8 cellular contexts compared by ENCODE assay signal in the genomic region with DNA sequence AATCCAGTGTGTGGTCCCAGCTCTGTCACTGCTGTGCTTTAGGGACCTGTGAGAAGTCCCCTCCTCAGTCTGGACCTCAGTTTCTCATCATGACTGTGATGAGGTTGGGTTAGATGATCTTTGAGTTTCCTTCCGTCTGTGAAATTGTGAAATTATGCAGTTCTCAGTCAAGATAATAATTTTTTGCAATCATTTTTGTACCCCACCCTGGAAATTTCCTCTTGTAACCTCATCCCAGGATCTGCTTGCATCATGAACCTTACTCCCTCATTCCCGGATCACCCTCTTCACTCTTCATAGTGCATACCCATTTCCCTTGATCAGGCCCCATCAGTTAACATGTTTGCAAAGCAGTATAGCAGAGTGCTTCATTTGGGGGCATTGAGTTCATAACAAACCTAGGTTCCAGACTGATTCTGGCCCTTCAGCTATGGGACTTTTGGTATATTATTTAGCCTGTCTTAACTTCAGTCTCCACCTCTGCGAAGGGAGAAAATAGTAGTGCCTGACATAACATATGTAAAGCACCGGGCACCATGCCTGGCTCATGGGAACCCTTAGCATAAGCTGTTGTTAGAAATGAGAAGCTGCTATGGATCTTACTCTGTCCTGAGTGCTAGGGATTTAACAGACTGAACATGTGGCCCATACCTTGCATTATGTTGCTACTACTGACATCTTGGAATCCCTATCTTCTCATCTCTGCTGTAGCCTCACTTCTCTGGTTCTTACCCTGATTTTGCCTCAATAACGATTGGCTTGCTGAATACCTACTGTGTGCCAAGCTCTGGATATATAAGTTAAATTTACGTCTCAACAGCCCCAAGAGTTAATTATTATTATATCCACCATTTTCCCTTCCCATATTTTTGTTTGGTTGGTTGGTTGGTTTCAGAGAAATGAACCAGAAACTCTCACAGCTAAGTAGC. TPM values are rescaled to one million over a fixed set of nuclear protein-coding genes. Genes with fewer than 3 reads are reported as not detected.
DNase-seq lines count a peak whose midpoint lies in the region; ATAC-seq, FAIRE-seq and TF ChIP-seq lines count a peak whose summit lies in the region.

No MANE protein-coding gene starts in this region.

- TF ChIP-seq RAD21 in GM12878 (IDR thresholded peaks at IDR 0.05; ENCODE audit: insufficient read depth, low read depth, low read length): no peak

- SMC1A ChIA-PET in GM12878 (lab: Charles Lee; ENCODE audit: uncharacterized antibody, unreplicated experiment): interaction anchor here (0.9 to 1.6 kb wide), 5 partner anchors 12 to 475 kb away, joined by 3 to 4 read pairs (median 3); no protein-coding TSS in a partner anchor

- RAD21 ChIA-PET in GM12878 (lab: Charles Lee; ENCODE audit: unreplicated experiment): interaction anchor here (1.0 kb wide), 1 partner anchor 41 kb away, joined by 3 read pairs; no protein-coding TSS in a partner anchor

- CTCF ChIA-PET in GM12878 (lab: Yijun Ruan, JAX): interaction anchor here (0.6 to 0.8 kb wide), 3 partner anchors 37 to 1192 kb away, joined by 3 to 4 read pairs (median 3); no protein-coding TSS in a partner anchor

- BruUV-seq in GM12878 (replicated peaks; lab: Mats Ljungman, UMichigan): TSS peak; percentile 62

- H3K4me3 ChIP-seq in left ventricle myocardium inferior (peak overlapping the region; percentile 94), GM12878 (peak overlapping the region; percentile 70), mesodermal cell (ENCODE audit: extremely low read depth, insufficient read depth, low read length, poor library complexity, severe bottlenecking) (peak overlapping the region; percentile 80), aorta (ENCODE audit: low read length in 2 of 2) (no peak overlapping the region)

- H3K9me3 ChIP-seq in left ventricle myocardium inferior (replicated peaks) (no peaks in the 10 kb centered on the region), GM12878 (replicated peaks; ENCODE audit: control insufficient read depth, insufficient read depth, low read length) (no peaks in the 10 kb centered on the region), mesodermal cell (ENCODE audit: control insufficient read depth, low read length) (no peaks in the 10 kb centered on the region), aorta (ENCODE audit: control insufficient read depth, low read length) (no peaks in the 10 kb centered on the region)

- intact Hi-C loops in left ventricle myocardium inferior (cut with micrococcal nuclease) (no loop called here), Right ventricle myocardium inferior (cut with DNase I) (no loop called here), GM12878 (cut with micrococcal nuclease; ENCODE audit: unreplicated experiment) (no loop called here), aorta (cut with DNase I) (no loop called here)

- TF ChIP-seq CTCF in left ventricle myocardium inferior (IDR thresholded peaks at IDR 0.05; ENCODE audit: borderline replicate concordance): no peak
- no peak for TF ChIP-seq CTCF in GM12878 (IDR thresholded peaks at IDR 0.05 in 2 of 3, conservative IDR thresholded peaks at IDR 0.05 in 1 of 3; ENCODE audit: control insufficient read depth in 2 of 3, extremely low read depth in 1 of 3, insufficient read depth in 1 of 3, low read depth in 3 of 3, low read length in 3 of 3)
- no peak for TF ChIP-seq CTCF in GM20000 (IDR thresholded peaks at IDR 0.05; ENCODE audit: extremely low read depth, missing control alignments)

- peak overlapping the region; percentile 94 for H3K4me2 ChIP-seq in GM12878 (ENCODE audit: control insufficient read depth, insufficient read depth)

- H3K36me3 ChIP-seq in left ventricle myocardium inferior (no peaks in the 10 kb centered on the region), GM12878 (ENCODE audit: control insufficient read depth in 2 of 2, insufficient read depth in 2 of 2, low read length in 1 of 2) (no peaks in the 10 kb centered on the region), mesodermal cell (ENCODE audit: control insufficient read depth, insufficient read depth, low read length) (no peaks in the 10 kb centered on the region), aorta (ENCODE audit: control insufficient read depth in 1 of 2, insufficient read depth in 2 of 2, low read length in 1 of 2) (no peaks in the 10 kb centered on the region)

- H3K27ac ChIP-seq in left ventricle myocardium inferior (replicated peaks) (peak overlapping the region; percentile 100), GM12878 (ENCODE audit: control insufficient read depth, insufficient read depth) (peak overlapping the region; percentile 85), mesodermal cell (ENCODE audit: low read depth, low read length, severe bottlenecking) (no peak overlapping the region), aorta (ENCODE audit: low read depth in 1 of 2, low read length in 2 of 2) (peak overlapping the region; percentile 55 to 80)

- TF ChIP-seq EP300 in GM12878 (IDR thresholded peaks at IDR 0.05; ENCODE audit: borderline replicate concordance in 1 of 2, control insufficient read depth in 1 of 2, low read depth in 2 of 2, low read length in 2 of 2): no peak

- peaks cover 26% of the 10 kb centered on the region for H3K79me2 ChIP-seq in GM12878 (ENCODE audit: control insufficient read depth, insufficient read depth, low read length)

- POLR2A ChIA-PET in GM12878 (lab: Charles Lee): no interaction called here

- DNase-seq in left ventricle myocardium inferior: no peak
- no peak for DNase-seq in Right ventricle myocardium inferior (ENCODE audit: missing footprints)
- no peak for DNase-seq in GM12878 (ENCODE audit: low read depth, low spot score)
- no peak for DNase-seq in aorta
- DNase-seq in GM20000 (ENCODE audit: low spot score): no peak
- no peak for DNase-seq in activated CD4-positive, CD25-positive, alpha-beta regulatory T cell (lab: John Stamatoyannopoulos, UW)

- in situ Hi-C loops in GM12878 (cut with MboI): no loop called here

- no peak for ATAC-seq in Right ventricle myocardium inferior
- ATAC-seq in GM12878: no peak
- no peak for ATAC-seq in aorta (ENCODE audit: low FRiP score)
- ATAC-seq in HG03175 (IDR thresholded peaks at IDR 0.05; ENCODE audit: unreplicated experiment): no peak

- no peak for TF ChIP-seq POLR2A in GM12878 (IDR thresholded peaks at IDR 0.05; ENCODE audit: low read depth, low read length)

- H2AFZ ChIP-seq in GM12878 (ENCODE audit: control insufficient read depth, low read depth, low read length): no peak overlapping the region

- H3K4me1 ChIP-seq in left ventricle myocardium inferior (peaks cover 81% of the 10 kb centered on the region), GM12878 (ENCODE audit: control insufficient read depth, insufficient read depth, low read length) (peaks cover 6% of the 10 kb centered on the region), mesodermal cell (ENCODE audit: control insufficient read depth, insufficient read depth, low read length, poor library complexity, severe bottlenecking) (peaks cover 5% of the 10 kb centered on the region), aorta (ENCODE audit: control insufficient read depth in 1 of 2, insufficient read depth in 2 of 2, low read length in 2 of 2) (no peaks in the 10 kb centered on the region)

- no peaks in the 10 kb centered on the region for H3K27me3 ChIP-seq in left ventricle myocardium inferior (ENCODE audit: low read depth)
- no peaks in the 10 kb centered on the region for H3K27me3 ChIP-seq in GM12878 (replicated peaks in 1 of 2; ENCODE audit: control insufficient read depth in 2 of 2, insufficient read depth in 2 of 2, low read length in 1 of 2)
- H3K27me3 ChIP-seq in aorta (ENCODE audit: control insufficient read depth in 1 of 2, insufficient read depth in 2 of 2, low read length in 1 of 2): no peaks in the 10 kb centered on the region

- no peaks in the 10 kb centered on the region for H4K20me1 ChIP-seq in GM12878 (ENCODE audit: control insufficient read depth, insufficient read depth)

- WGBS in GM12878 (ENCODE audit: insufficient coverage, insufficient replicate concordance, low lambda C conversion rate, missing lambda C conversion rate): 66% methylated on average over 6 of the region's 6 CpGs
- WGBS in mesodermal cell (ENCODE audit: insufficient coverage in 2 of 2), 2 experiments: 90 to 96% methylated on average over 2 to 4 of the region's 6 CpGs
- WGBS in aorta, 2 donors: 79% methylated on average over 6 of the region's 6 CpGs

- peak overlapping the region; percentile 84 for H3K9ac ChIP-seq in GM12878 (ENCODE audit: control insufficient read depth, insufficient read depth, low read length)

- FAIRE-seq in GM12878 (lab: Jason Lieb, UNC): no peak

RNA-seq across cellular contexts. Expression of a gene that starts 1.4 kb away (rescaled TPM):
- total RNA-seq in left ventricle myocardium inferior (38.7 TPM), Right ventricle myocardium inferior (36.0 TPM), GM12878 (2014; rRNA removed) (23.1 and 29.5 TPM in 2 replicates), GM12878 (2014; rRNA removed; fragmentation: Illumina TruSeq; extraction: Trizol) (12.4 and 13.5 TPM in 2 replicates), GM12878 (2021) (29.3 and 35.8 TPM in 2 replicates), aorta (10 to 100 TPM; 26.6 to 46.4 TPM)
- 66.2 and 84.5 TPM in 2 replicates for total RNA-seq in GM12878 (2013; cell fraction: nucleolus; rRNA removed)
- polyA plus RNA-seq in GM12878 (2011; ENCODE audit: low read depth): 12.0 TPM
- polyA plus RNA-seq in GM12878 (2011; rRNA removed) (16.1 and 25.9 TPM in 2 replicates), GM12878 (2014; fragmentation: Illumina TruSeq; extraction: Trizol) (19.9 and 23.5 TPM in 2 replicates), GM12878 (2014; fragmentation: Nextera tagmentation; extraction: Ambion mirVana) (1 to 10 TPM; 2.8 to 3.1 TPM), GM12878 (2014; rRNA removed) (40.5 and 41.0 TPM in 2 replicates), GM12878 (2016; fragmentation: Nextera tagmentation; extraction: Ambion mirVana) (10 to 100 TPM; 23.7 to 25.8 TPM), aorta (10 to 100 TPM; 10.6 to 51.8 TPM)
- 21.1 and 27.7 TPM in 2 replicates for polyA plus RNA-seq in GM12878 (2011; cell fraction: cytosol; rRNA removed)
- polyA plus RNA-seq in GM12878 (2011; cell fraction: nucleus; rRNA removed): 166 and 175 TPM in 2 replicates
- polyA plus RNA-seq in GM12878 (2012): 25.4 and 32.4 TPM in 2 replicates
- polyA minus RNA-seq in GM12878 (2011; rRNA and poly(A)+ RNA removed): 37.5 and 38.8 TPM in 2 replicates
- 6.4 and 6.7 TPM in 2 replicates for polyA minus RNA-seq in GM12878 (2011; cell fraction: cytosol; rRNA and poly(A)+ RNA removed)
- 23.8 and 29.1 TPM in 2 replicates for polyA minus RNA-seq in GM12878 (2011; cell fraction: nucleus; rRNA and poly(A)+ RNA removed)
- polyA plus RNA-seq in mesodermal cell (2013, experiment 1 of 2): 23.4 TPM
- 21.3 TPM for polyA plus RNA-seq in mesodermal cell (2013, experiment 2 of 2)

RNA-seq across cellular contexts. Expression of a gene that starts 36.7 kb away (rescaled TPM):
- total RNA-seq in left ventricle myocardium inferior: 1.0 TPM
- total RNA-seq in Right ventricle myocardium inferior: 2.8 TPM
- 29.5 and 31.1 TPM in 2 replicates for total RNA-seq in GM12878 (2013; cell fraction: nucleolus; rRNA removed)
- total RNA-seq in GM12878 (2014; rRNA removed): 51.1 and 55.3 TPM in 2 replicates
- total RNA-seq in GM12878 (2014; rRNA removed; fragmentation: Illumina TruSeq; extraction: Trizol): 26.9 and 29.3 TPM in 2 replicates
- total RNA-seq in GM12878 (2021): 58.1 and 66.3 TPM in 2 replicates
- 14.7 TPM for polyA plus RNA-seq in GM12878 (2011; ENCODE audit: low read depth)
- polyA plus RNA-seq in GM12878 (2011; rRNA removed): 26.1 and 42.3 TPM in 2 replicates
- 52.1 and 69.4 TPM in 2 replicates for polyA plus RNA-seq in GM12878 (2011; cell fraction: cytosol; rRNA removed)
- 108 and 140 TPM in 2 replicates for polyA plus RNA-seq in GM12878 (2011; cell fraction: nucleus; rRNA removed)
- 35.5 and 37.3 TPM in 2 replicates for polyA plus RNA-seq in GM12878 (2012)
- polyA plus RNA-seq in GM12878 (2014; fragmentation: Illumina TruSeq; extraction: Trizol): 9.3 and 21.6 TPM in 2 replicates
- polyA plus RNA-seq in GM12878 (2014; fragmentation: Nextera tagmentation; extraction: Ambion mirVana): 1 to 10 TPM; 3.3 to 5.1 TPM
- polyA plus RNA-seq in GM12878 (2014; rRNA removed): 59.8 and 72.1 TPM in 2 replicates
- polyA plus RNA-seq in GM12878 (2016; fragmentation: Nextera tagmentation; extraction: Ambion mirVana): 10 to 100 TPM; 59.9 to 69.5 TPM
- 34.4 and 55.3 TPM in 2 replicates for polyA minus RNA-seq in GM12878 (2011; rRNA and poly(A)+ RNA removed)
- polyA minus RNA-seq in GM12878 (2011; cell fraction: cytosol; rRNA and poly(A)+ RNA removed): 20.3 and 20.8 TPM in 2 replicates
- 24.4 and 32.3 TPM in 2 replicates for polyA minus RNA-seq in GM12878 (2011; cell fraction: nucleus; rRNA and poly(A)+ RNA removed)
- polyA plus RNA-seq in mesodermal cell (2013, experiment 1 of 2): 5.0 TPM
- polyA plus RNA-seq in mesodermal cell (2013, experiment 2 of 2): 4.8 TPM
- 10 to 100 TPM in 1 of 2 donors, 1 to 10 TPM in 1; 9.9 to 13.0 TPM for total RNA-seq in aorta
- 1 to 10 TPM; 1.5 to 2.8 TPM for polyA plus RNA-seq in aorta

RNA-seq across cellular contexts. Expression of a gene that starts 47.1 kb away (rescaled TPM):
- total RNA-seq in left ventricle myocardium inferior (8.8 TPM), Right ventricle myocardium inferior (10.3 TPM), GM12878 (2014; rRNA removed) (under 0.01 TPM in 2 replicates), GM12878 (2014; rRNA removed; fragmentation: Illumina TruSeq; extraction: Trizol) (not detected in 2 replicates), GM12878 (2021) (not detected in 2 replicates), aorta (10 to 100 TPM; 57.6 to 63.6 TPM)
- not detected in 2 replicates for total RNA-seq in GM12878 (2013; cell fraction: nucleolus; rRNA removed)
- 0.08 TPM for polyA plus RNA-seq in GM12878 (2011; ENCODE audit: low read depth)
- polyA plus RNA-seq in GM12878 (2011; rRNA removed) (not detected in 2 replicates), GM12878 (2014; fragmentation: Illumina TruSeq; extraction: Trizol) (not detected in 2 replicates), GM12878 (2014; fragmentation: Nextera tagmentation; extraction: Ambion mirVana) (under 1 TPM; 0.04 to 0.10 TPM), GM12878 (2014; rRNA removed) (0.01 TPM in 1 of 2 replicates, not detected in the other), GM12878 (2016; fragmentation: Nextera tagmentation; extraction: Ambion mirVana) (under 1 TPM; 0.19 to 0.20 TPM), aorta (10 to 100 TPM in 1 of 2 donors, 1 to 10 TPM in 1; 9.1 to 50.9 TPM)
- polyA plus RNA-seq in GM12878 (2011; cell fraction: cytosol; rRNA removed): under 0.01 TPM in 1 of 2 replicates, not detected in the other
- polyA plus RNA-seq in GM12878 (2011; cell fraction: nucleus; rRNA removed): 0.01 TPM in 1 of 2 replicates, not detected in the other
- 0.07 and 0.08 TPM in 2 replicates for polyA plus RNA-seq in GM12878 (2012)
- polyA minus RNA-seq in GM12878 (2011; rRNA and poly(A)+ RNA removed): not detected in 2 replicates
- polyA minus RNA-seq in GM12878 (2011; cell fraction: cytosol; rRNA and poly(A)+ RNA removed): not detected in 2 replicates
- polyA minus RNA-seq in GM12878 (2011; cell fraction: nucleus; rRNA and poly(A)+ RNA removed): not detected in 2 replicates
- polyA plus RNA-seq in mesodermal cell (2013, experiment 1 of 2): 10.8 TPM
- 10.8 TPM for polyA plus RNA-seq in mesodermal cell (2013, experiment 2 of 2)

Comparison
In these comparisons a context has a peak if more than half of its experiments do, and no peak if none do; other contexts are left out.
1. H3K4me3 ChIP-seq: peak in left ventricle myocardium inferior (single experiment), GM12878 (single experiment) and mesodermal cell (single experiment); none in aorta (0 of 2).